29 cellular contexts compared by ENCODE assay signal in the genomic region with DNA sequence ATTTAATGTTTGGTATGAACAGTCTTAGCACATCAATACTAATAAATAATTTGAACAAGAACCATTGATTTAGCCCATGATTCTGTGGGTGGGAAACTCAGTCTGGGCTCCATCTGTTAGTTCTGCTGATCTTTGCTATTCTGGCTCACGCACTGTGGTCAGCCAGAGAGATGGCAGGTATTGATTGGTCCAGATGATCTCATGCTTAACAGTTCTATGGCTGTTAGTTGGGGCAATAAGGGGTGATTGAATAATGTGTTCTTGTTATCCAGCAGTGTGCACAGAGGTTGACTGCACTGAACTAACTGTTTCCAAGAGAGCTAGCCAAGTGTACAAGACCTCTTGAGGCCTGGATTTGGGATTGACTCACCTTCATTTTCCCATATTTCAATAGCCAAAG.
"Had no signal": no experiment of that assay in that cellular context is flagged by ENCODE, and none has a peak within 500 bp of the region (broad histone marks: within the 10 kb centered on the region; RNA-seq: fewer than 3 reads in every experiment).

No MANE protein-coding gene starts in this region.

- H3K9me3 ChIP-seq: esophagus squamous epithelium, gastroesophageal sphincter, heart right ventricle, left ventricle myocardium inferior, lower lobe of right lung, ovary, right atrium auricular region, transverse colon, upper lobe of right lung, vagina had no signal

- H3K27me3 ChIP-seq: esophagus squamous epithelium, foreskin keratinocyte, gastroesophageal sphincter, heart right ventricle, ovary, right atrium auricular region, suprapubic skin, transverse colon, upper lobe of right lung, vagina had no signal

- H3K4me2 ChIP-seq: smooth muscle cell had no signal

- H3K4me3 ChIP-seq: esophagus squamous epithelium, gastroesophageal sphincter, heart right ventricle, left ventricle myocardium inferior, lower lobe of right lung, ovary, right atrium auricular region, smooth muscle cell, suprapubic skin, transverse colon, upper lobe of right lung, vagina had no signal

- H3K4me1 ChIP-seq: esophagus squamous epithelium, foreskin keratinocyte, gastroesophageal sphincter, heart right ventricle, left ventricle myocardium inferior, lower lobe of right lung, right atrium auricular region, suprapubic skin, transverse colon, upper lobe of right lung, vagina had no signal

- FAIRE-seq: colon, endothelial cell of umbilical vein, islet of Langerhans had no signal

- H3K36me3 ChIP-seq: esophagus squamous epithelium, gastroesophageal sphincter, heart right ventricle, left ventricle myocardium inferior, lower lobe of right lung, ovary, right atrium auricular region, suprapubic skin, transverse colon, upper lobe of right lung, vagina had no signal

- H3K27ac ChIP-seq: esophagus squamous epithelium, foreskin keratinocyte, gastroesophageal sphincter, heart right ventricle, left ventricle myocardium inferior, lower lobe of right lung, ovary, right atrium auricular region, suprapubic skin, transverse colon, upper lobe of right lung, vagina had no signal

- DNase-seq: effector CD8-positive, alpha-beta T cell; erythroblast; esophagus squamous epithelium; foreskin keratinocyte; heart right ventricle; hippocampal formation; left cardiac atrium; left ventricle myocardium inferior; lower lobe of right lung; naive thymus-derived CD8-positive, alpha-beta T cell; nephron progenitor cell; nucleus accumbens; ovary; stimulated activated CD4-positive, alpha-beta T cell treated with anti-CD3 and anti-CD28 coated beads, Interleukin-12 subunit alpha, Interleukin-12 subunit beta, amount 100 ng/mL, for 4 hours; stimulated activated CD4-positive, alpha-beta T cell treated with anti-CD3 and anti-CD28 coated beads, Interleukin-1b, Interleukin-23, amount 100 ng/mL, for 48 hours; stimulated activated CD4-positive, alpha-beta T cell treated with anti-CD3 and anti-CD28 coated beads, Interleukin-4, amount 100 ng/mL, for 1 hour; stimulated activated CD8-positive, alpha-beta memory T cell treated with anti-CD3 and anti-CD28 coated beads, Interleukin-4, amount 100 ng/mL, for 48 hours; stimulated activated naive CD4-positive, alpha-beta T cell; stimulated activated naive CD8-positive, alpha-beta T cell treated with anti-CD3 and anti-CD28 coated beads, Interleukin-15, amount 100 ng/mL, for 72 hours; transverse colon; upper lobe of right lung had no signal
